ENCODE assay signal across 8 cellular contexts in the genomic region with DNA sequence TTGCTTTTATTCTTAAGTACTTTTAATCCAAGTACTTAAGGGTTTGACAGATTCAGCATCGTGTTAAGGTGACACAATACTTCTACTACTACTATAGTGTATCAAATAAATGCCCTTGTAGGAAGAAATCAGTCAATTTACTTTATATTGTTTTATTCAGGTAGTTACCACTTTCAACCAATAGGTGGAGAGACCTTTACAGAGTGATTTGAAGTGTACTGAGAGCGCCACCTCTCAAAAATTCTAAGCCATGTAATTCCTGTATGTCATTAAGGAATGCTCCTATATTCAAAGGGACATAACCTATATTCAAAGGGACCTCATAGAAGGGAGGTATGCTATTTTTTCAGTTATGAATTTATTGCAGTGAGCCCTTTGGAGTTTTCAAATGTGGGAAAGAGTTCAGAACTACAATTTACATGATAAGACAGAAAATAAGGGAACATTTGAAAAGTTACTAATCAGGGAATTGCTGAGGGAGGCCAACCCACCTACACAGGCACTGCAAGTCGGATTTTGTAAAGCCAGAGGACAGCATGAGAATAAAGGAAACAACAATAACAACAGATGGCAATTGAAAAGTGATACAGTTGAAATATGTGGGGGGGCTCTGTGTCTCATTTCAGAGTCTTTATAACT.
DNase-seq lines count a peak whose midpoint lies in the region; ATAC-seq and TF ChIP-seq lines count a peak whose summit lies in the region.

No MANE protein-coding gene starts in this region.

- DNase-seq in 8988T (peak; percentile 14), NCI-H146 (lab: John Stamatoyannopoulos, UW) (peak; percentile 4), astrocyte of the spinal cord (ENCODE audit: low read depth, low spot score) (peak; percentile 56), osteocyte (ENCODE audit: extremely low spot score, unreplicated experiment) (no peak), G401 (ENCODE audit: low spot score) (no peak), NCI-H1092 treated with DMSO at 0.1 percent for 48 hours (lab: John Stamatoyannopoulos, UW) (no peak)

- no peak overlapping the region for H3K27ac Mint-ChIP-seq in osteocyte (ENCODE audit: unreplicated experiment)

- no peak overlapping the region for H3K4me3 Mint-ChIP-seq in osteocyte (ENCODE audit: unreplicated experiment)

- in situ Hi-C loops in astrocyte of the spinal cord (cut with HindIII; ENCODE audit: low sequenced_read_pairs) (no loop called here), G401 (cut with HindIII; ENCODE audit: low sequenced_read_pairs) (no loop called here)

- ATAC-seq in GM18511 (IDR thresholded peaks at IDR 0.05; ENCODE audit: unreplicated experiment), result peak; percentile 95
- ATAC-seq in HG02870 (IDR thresholded peaks at IDR 0.05; ENCODE audit: unreplicated experiment), result peak; percentile 84

- TF ChIP-seq CTCF in astrocyte of the spinal cord (IDR thresholded peaks at IDR 0.05; ENCODE audit: low read depth, low read length) (peak; percentile 60), osteocyte (IDR thresholded peaks at IDR 0.05) (peak; percentile 37)

- no peaks in the 10 kb centered on the region for H3K9me3 Mint-ChIP-seq in osteocyte (ENCODE audit: unreplicated experiment)

- no peaks in the 10 kb centered on the region for H3K27me3 Mint-ChIP-seq in osteocyte (ENCODE audit: unreplicated experiment)

- no peak overlapping the region for H3K4me3 ChIP-seq in astrocyte of the spinal cord (ENCODE audit: low read depth, low read length)

- no peaks in the 10 kb centered on the region for H3K4me1 Mint-ChIP-seq in osteocyte (ENCODE audit: unreplicated experiment)

- H3K36me3 Mint-ChIP-seq in osteocyte (ENCODE audit: unreplicated experiment), result no peaks in the 10 kb centered on the region

Comparison
In these comparisons a context has a peak if more than half of its experiments do, and no peak if none do; other contexts are left out.
1. DNase-seq: peak in 8988T (single experiment), NCI-H146 (single experiment) and astrocyte of the spinal cord (single experiment); none in osteocyte (single experiment), G401 (single experiment) and NCI-H1092 treated with DMSO at 0.1 percent for 48 hours (single experiment).